ENCODE assay signal across 20 cellular contexts in genomic region chr17:22463110-22463850, GRCh38.
"Had no signal": no experiment of that assay in that cellular context is flagged by ENCODE, and none has a peak within 500 bp of the region (broad histone marks: within the 10 kb centered on the region; RNA-seq: fewer than 3 reads in every experiment).

No MANE protein-coding gene starts in this region.

- H3K4me3 ChIP-seq: heart left ventricle, mucosa of descending colon, sigmoid colon, smooth muscle cell, transverse colon, uterus had no signal

- H3K4me1 Mint-ChIP-seq: brain; nephron progenitor cell; stimulated activated memory B cell treated with anti-CD40 and anti-IgM and Interleukin-4, amounts not matched to agents 10 μg/mL and 1 μg/mL and 100 μg/mL, for 72 hours had no signal

- DNase-seq: activated CD4-positive, alpha-beta T cell treated with anti-CD3 and anti-CD28 coated beads for 1 hour; activated CD4-positive, alpha-beta T cell treated with anti-CD3 and anti-CD28 coated beads, Interleukin-2, amount 50 U/mL, for 1 hour; activated CD8-positive, alpha-beta T cell treated with anti-CD3 and anti-CD28 coated beads, Interleukin-2, amount 10 ng/mL, durations not matched to agents 7 days and 5 days; aorta; caudate nucleus; effector CD4-positive, alpha-beta T cell; heart left ventricle; left cardiac atrium; mesenchymal stem cell; mucosa of descending colon; nephron progenitor cell; sigmoid colon; stimulated activated CD4-positive, alpha-beta T cell treated with anti-CD3 and anti-CD28 coated beads, Interleukin-15, amount 100 ng/mL, for 24 hours; transverse colon; uterus had no signal

- H3K27me3 Mint-ChIP-seq: brain; dendritic cell treated with granulocyte-macrophage colony-stimulating factor and Interleukin-4, amounts not matched to agents 40 ng/mL and 50 ng/mL, for 4 days; stimulated activated memory B cell treated with anti-CD40 and anti-IgM and Interleukin-4, amounts not matched to agents 10 μg/mL and 1 μg/mL and 100 μg/mL, for 72 hours had no signal

- ATAC-seq: activated CD8-positive, alpha-beta T cell treated with anti-CD3 and anti-CD28 coated beads, Interleukin-2, amount 10 ng/mL, durations not matched to agents 7 days and 5 days; activated naive CD4-positive, alpha-beta T cell treated with anti-CD3 and anti-CD28 coated beads, Interleukin-2, amount 50 U/mL, for 72 hours; heart left ventricle; left cardiac atrium; mucosa of descending colon; stimulated activated memory B cell treated with anti-CD40 and anti-IgM and Interleukin-4, amounts not matched to agents 10 μg/mL and 1 μg/mL and 100 μg/mL, for 72 hours had no signal

- H3K36me3 Mint-ChIP-seq: brain; stimulated activated memory B cell treated with anti-CD40 and anti-IgM and Interleukin-4, amounts not matched to agents 10 μg/mL and 1 μg/mL and 100 μg/mL, for 72 hours had no signal

- H3K4me3 Mint-ChIP-seq: activated CD8-positive, alpha-beta T cell treated with anti-CD3 and anti-CD28 coated beads, Interleukin-2, amount 10 ng/mL, durations not matched to agents 7 days and 5 days; brain; dendritic cell treated with granulocyte-macrophage colony-stimulating factor and Interleukin-4, amounts not matched to agents 40 ng/mL and 50 ng/mL, for 4 days; nephron progenitor cell; stimulated activated memory B cell treated with anti-CD40 and anti-IgM and Interleukin-4, amounts not matched to agents 10 μg/mL and 1 μg/mL and 100 μg/mL, for 72 hours had no signal
